ENCODE assay signal across 15 cellular contexts in the genomic region with DNA sequence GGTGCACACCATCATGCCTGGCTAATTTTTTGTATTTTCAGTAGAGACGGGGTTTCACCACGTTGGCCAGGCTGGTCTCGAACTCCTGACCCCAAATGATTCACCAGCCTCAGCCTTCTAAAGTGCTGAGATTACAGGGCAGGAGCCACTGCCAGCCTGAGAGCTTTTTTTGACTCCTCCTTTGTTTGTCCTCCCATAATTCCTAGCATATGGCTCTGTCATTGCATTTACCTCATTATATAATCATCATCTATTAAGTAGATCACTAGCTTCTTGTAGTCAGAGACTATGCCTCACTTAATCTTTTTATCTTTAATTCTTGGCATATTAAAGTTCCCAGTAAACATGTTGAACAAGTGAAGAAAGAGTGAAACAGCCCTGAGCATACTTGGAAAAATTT.
DNase-seq lines count a peak whose midpoint lies in the region; ATAC-seq, FAIRE-seq and TF ChIP-seq lines count a peak whose summit lies in the region.
"Had no signal": no experiment of that assay in that cellular context is flagged by ENCODE, and none has a peak within 500 bp of the region (broad histone marks: within the 10 kb centered on the region; RNA-seq: fewer than 3 reads in every experiment).

No MANE protein-coding gene starts in this region.

- peaks cover 1% of the 10 kb centered on the region for H3K36me3 ChIP-seq in bronchial epithelial cell (ENCODE audit: control insufficient read depth, insufficient read depth, low read length)
- H3K36me3 ChIP-seq in prostate gland = no peaks in the 10 kb centered on the region
- H3K36me3 ChIP-seq in kidney (ENCODE audit: control insufficient read depth in 1 of 2, insufficient read depth in 2 of 2, low read length in 2 of 2) = no peaks in the 10 kb centered on the region
- H3K36me3 ChIP-seq: SJCRH30 had no signal

- no peak overlapping the region for H3K9ac ChIP-seq in kidney (ENCODE audit: low read length in 2 of 2)

- no peaks in the 10 kb centered on the region for H3K36me3 Mint-ChIP-seq in natural killer cell

- H3K9me3 ChIP-seq in prostate gland (no peaks in the 10 kb centered on the region), kidney (ENCODE audit: control insufficient read depth in 1 of 2, low read length in 2 of 2) (no peaks in the 10 kb centered on the region)
- H3K9me3 ChIP-seq: SJCRH30 had no signal

- H3K4me1 ChIP-seq in prostate gland (replicated peaks) = peaks cover 4% of the 10 kb centered on the region
- H3K4me1 ChIP-seq in kidney (ENCODE audit: control insufficient read depth in 1 of 2, insufficient read depth in 1 of 2, low read depth in 1 of 2, low read length in 2 of 2) = peaks cover 0 to 2% of the 10 kb centered on the region in 2 donors

- no peak for TF ChIP-seq POLR2A in prostate gland (IDR thresholded peaks at IDR 0.05)

- intact Hi-C loops in prostate gland (cut with DNase I) = no loop called here
- intact Hi-C loops in kidney (cut with DNase I) = no loop called here
- intact Hi-C loops in natural killer cell (cut with micrococcal nuclease) = no loop called here

- TF ChIP-seq CTCF in bronchial epithelial cell (IDR thresholded peaks at IDR 0.05; ENCODE audit: insufficient read depth, low read length, severe bottlenecking) = no peak
- no peak for TF ChIP-seq CTCF in prostate gland (IDR thresholded peaks at IDR 0.05)
- TF ChIP-seq CTCF in kidney (IDR thresholded peaks at IDR 0.05; ENCODE audit: borderline replicate concordance, extremely low read depth, insufficient read depth) = no peak
- no peak for TF ChIP-seq CTCF in natural killer cell (IDR thresholded peaks at IDR 0.05)

- H3K27me3 Mint-ChIP-seq in natural killer cell (ENCODE audit: low read depth in 2 of 2) = no peaks in the 10 kb centered on the region
- H3K27me3 Mint-ChIP-seq: CD4-positive, alpha-beta T cell; IgD-negative memory B cell; stimulated activated naive CD8-positive, alpha-beta T cell treated with anti-CD3 and anti-CD28 coated beads, Interleukin-15, Interleukin-2, amounts not matched to agents 100 ng/mL and 50 ng/mL, for 24 hours had no signal

- H3K4me1 Mint-ChIP-seq in natural killer cell = no peaks in the 10 kb centered on the region

- H3K4me3 Mint-ChIP-seq in natural killer cell = no peak overlapping the region
- H3K4me3 Mint-ChIP-seq: CD4-positive, alpha-beta T cell; stimulated activated naive CD8-positive, alpha-beta T cell treated with anti-CD3 and anti-CD28 coated beads, Interleukin-15, Interleukin-2, amounts not matched to agents 100 ng/mL and 50 ng/mL, for 24 hours had no signal

- no peak overlapping the region for H3K27ac Mint-ChIP-seq in natural killer cell
- H3K27ac Mint-ChIP-seq: CD4-positive, alpha-beta T cell; IgD-negative memory B cell; stimulated activated naive CD8-positive, alpha-beta T cell treated with anti-CD3 and anti-CD28 coated beads, Interleukin-15, Interleukin-2, amounts not matched to agents 100 ng/mL and 50 ng/mL, for 24 hours had no signal

- H3K4me3 ChIP-seq in bronchial epithelial cell (ENCODE audit: low read depth, low read length) (no peak overlapping the region), prostate gland (no peak overlapping the region), kidney (ENCODE audit: low read length in 2 of 2) (no peak overlapping the region)
- H3K4me3 ChIP-seq: SJCRH30 had no signal

- ATAC-seq in GM21423 (IDR thresholded peaks at IDR 0.05; ENCODE audit: unreplicated experiment) = no peak
- ATAC-seq in natural killer cell = no peak
- ATAC-seq: right cardiac atrium had no signal

- FAIRE-seq in bronchial epithelial cell (lab: Jason Lieb, UNC) = no peak
- FAIRE-seq in kidney (lab: Jason Lieb, UNC) = no peak

- H3K27ac ChIP-seq in prostate gland (peak overlapping the region; percentile 24 to 36), kidney (ENCODE audit: low read depth in 2 of 2, low read length in 2 of 2) (no peak overlapping the region)
- H3K27ac ChIP-seq: SJCRH30 had no signal

- H3K27me3 ChIP-seq in bronchial epithelial cell (ENCODE audit: control insufficient read depth, insufficient read depth, low read length) (no peaks in the 10 kb centered on the region), prostate gland (replicated peaks; ENCODE audit: insufficient read depth) (no peaks in the 10 kb centered on the region)
- H3K27me3 ChIP-seq: SJCRH30 had no signal

- 53% methylated on average over 3 of the region's 3 CpGs for WGBS in prostate gland

- DNase-seq in EL = peak; percentile 59
- DNase-seq in M059J (ENCODE audit: low read depth) = peak; percentile 69
- peak; percentile 54 for DNase-seq in bronchial epithelial cell (ENCODE audit: low read depth)
- no peak for DNase-seq in prostate gland (ENCODE audit: low spot score)
- no peak for DNase-seq in kidney
- DNase-seq in natural killer cell = no peak
- DNase-seq: CD4-positive, alpha-beta T cell; left cardiac atrium; NCI-H1694; NCI-H748 treated with DMSO at 0.1 percent for 48 hours; right cardiac atrium; SJCRH30 had no signal

- no peaks in the 10 kb centered on the region for H3K9me3 Mint-ChIP-seq in natural killer cell
- H3K9me3 Mint-ChIP-seq: CD4-positive, alpha-beta T cell; IgD-negative memory B cell; stimulated activated naive CD8-positive, alpha-beta T cell treated with anti-CD3 and anti-CD28 coated beads, Interleukin-15, Interleukin-2, amounts not matched to agents 100 ng/mL and 50 ng/mL, for 24 hours had no signal

Comparison
In these comparisons a context has a peak if more than half of its experiments do, and no peak if none do; other contexts are left out.
1. DNase-seq: peak in EL (single experiment), M059J (single experiment) and bronchial epithelial cell (single experiment); none in prostate gland (single experiment), kidney (single experiment) and natural killer cell (single experiment).
2. H3K27ac ChIP-seq: peak in prostate gland (2 of 2); none in kidney (0 of 2).